32 cellular contexts compared by ENCODE assay signal in genomic region chr17:21157586-21158370, GRCh38.
"Had no signal": no experiment of that assay in that cellular context is flagged by ENCODE, and none has a peak within 500 bp of the region (broad histone marks: within the 10 kb centered on the region; RNA-seq: fewer than 3 reads in every experiment).

No MANE protein-coding gene starts in this region.

- H3K27me3 Mint-ChIP-seq: activated CD4-positive, alpha-beta T cell treated with anti-CD3 and anti-CD28 coated beads, Interleukin-2, amount 10 ng/mL, durations not matched to agents 7 days and 5 days; activated CD8-positive, alpha-beta memory T cell treated with anti-CD3 and anti-CD28 coated beads, Interleukin-2, amount 10 ng/mL, durations not matched to agents 7 days and 5 days; activated naive CD8-positive, alpha-beta T cell treated with anti-CD3 and anti-CD28 coated beads, Interleukin-2, amount 10 ng/mL, durations not matched to agents 7 days and 5 days; naive B cell had no signal

- H3K4me3 ChIP-seq: gastroesophageal sphincter, hepatocyte, right atrium auricular region, spleen, stomach, thyroid gland, upper lobe of right lung had no signal

- FAIRE-seq: astrocyte, endothelial cell of umbilical vein, keratinocyte, TTC549 had no signal

- H3K4me3 Mint-ChIP-seq: activated CD4-positive, alpha-beta T cell treated with anti-CD3 and anti-CD28 coated beads, Interleukin-2, amount 10 ng/mL, durations not matched to agents 7 days and 5 days; activated CD8-positive, alpha-beta memory T cell treated with anti-CD3 and anti-CD28 coated beads, Interleukin-2, amount 10 ng/mL, durations not matched to agents 7 days and 5 days; activated CD8-positive, alpha-beta T cell treated with anti-CD3 and anti-CD28 coated beads, Interleukin-2, amount 10 ng/mL, durations not matched to agents 7 days and 5 days; activated naive CD8-positive, alpha-beta T cell treated with anti-CD3 and anti-CD28 coated beads, Interleukin-2, amount 10 ng/mL, durations not matched to agents 7 days and 5 days; mesothelial cell of epicardium; naive B cell; neural crest cell; T-helper 1 cell treated with Interleukin-12 subunit alpha and Interleukin-12 subunit beta and Interleukin-4 antibody, amounts not matched to agents 30 μg/mL and 1 μg/mL, for 36 hours had no signal

- H3K36me3 ChIP-seq: brain microvascular endothelial cell, gastroesophageal sphincter, right atrium auricular region, spleen, stomach, thyroid gland, upper lobe of right lung, WERI-Rb-1 had no signal

- H3K9ac ChIP-seq: parathyroid adenoma, SK-N-SH had no signal

- ATAC-seq: activated CD4-positive, CD25-positive, alpha-beta regulatory T cell treated with anti-CD3 and anti-CD28 coated beads, Interleukin-2, amount 50 U/mL, for 24 hours; activated CD8-positive, alpha-beta memory T cell treated with anti-CD3 and anti-CD28 coated beads, Interleukin-2, amount 10 ng/mL, durations not matched to agents 7 days and 5 days; activated CD8-positive, alpha-beta T cell treated with anti-CD3 and anti-CD28 coated beads, Interleukin-2, amount 10 ng/mL, durations not matched to agents 7 days and 5 days; gastroesophageal sphincter; left cardiac atrium; left ventricle myocardium superior; upper lobe of right lung had no signal

- H2AFZ ChIP-seq: hepatocyte, parathyroid adenoma had no signal

- H3K27ac ChIP-seq: brain microvascular endothelial cell, gastroesophageal sphincter, hepatocyte, parathyroid adenoma, right atrium auricular region, spleen, stomach, thyroid gland, upper lobe of right lung, WERI-Rb-1 had no signal

- DNase-seq: activated CD4-positive, alpha-beta T cell treated with anti-CD3 and anti-CD28 coated beads, Interleukin-2, amount 10 ng/mL, durations not matched to agents 7 days and 5 days; activated CD8-positive, alpha-beta memory T cell treated with anti-CD3 and anti-CD28 coated beads, Interleukin-2, amount 10 ng/mL, durations not matched to agents 7 days and 5 days; activated CD8-positive, alpha-beta T cell treated with anti-CD3 and anti-CD28 coated beads, Interleukin-2, amount 10 ng/mL, durations not matched to agents 7 days and 5 days; activated gamma-delta T cell treated with Interleukin-2 at 50 U/mL for 16 hours; activated naive CD8-positive, alpha-beta T cell treated with anti-CD3 and anti-CD28 coated beads, Interleukin-2, amount 10 ng/mL, durations not matched to agents 7 days and 5 days; amniotic stem cell; brain microvascular endothelial cell; caudate nucleus; left cardiac atrium; left ventricle myocardium superior; naive B cell; occipital lobe; SK-N-SH; spleen; stomach; SW 1271; T-helper 9 cell; thyroid gland; upper lobe of right lung; WERI-Rb-1 had no signal

- H3K27ac Mint-ChIP-seq: activated CD4-positive, alpha-beta T cell treated with anti-CD3 and anti-CD28 coated beads, Interleukin-2, amount 10 ng/mL, durations not matched to agents 7 days and 5 days; activated CD8-positive, alpha-beta memory T cell treated with anti-CD3 and anti-CD28 coated beads, Interleukin-2, amount 10 ng/mL, durations not matched to agents 7 days and 5 days; activated CD8-positive, alpha-beta T cell treated with anti-CD3 and anti-CD28 coated beads, Interleukin-2, amount 10 ng/mL, durations not matched to agents 7 days and 5 days; activated naive CD8-positive, alpha-beta T cell treated with anti-CD3 and anti-CD28 coated beads, Interleukin-2, amount 10 ng/mL, durations not matched to agents 7 days and 5 days; mesothelial cell of epicardium; T-helper 1 cell treated with Interleukin-12 subunit alpha and Interleukin-12 subunit beta and Interleukin-4 antibody, amounts not matched to agents 30 μg/mL and 1 μg/mL, for 36 hours had no signal

- H3K4me1 Mint-ChIP-seq: activated CD4-positive, alpha-beta T cell treated with anti-CD3 and anti-CD28 coated beads, Interleukin-2, amount 10 ng/mL, durations not matched to agents 7 days and 5 days had no signal

- H3K4me2 ChIP-seq: hepatocyte, SK-N-SH had no signal

- H3K9me3 ChIP-seq: gastroesophageal sphincter, right atrium auricular region, thyroid gland had no signal

- H3K27me3 ChIP-seq: brain microvascular endothelial cell, gastroesophageal sphincter, hepatocyte, right atrium auricular region, spleen, stomach, thyroid gland, upper lobe of right lung had no signal
